In the genomic region with DNA sequence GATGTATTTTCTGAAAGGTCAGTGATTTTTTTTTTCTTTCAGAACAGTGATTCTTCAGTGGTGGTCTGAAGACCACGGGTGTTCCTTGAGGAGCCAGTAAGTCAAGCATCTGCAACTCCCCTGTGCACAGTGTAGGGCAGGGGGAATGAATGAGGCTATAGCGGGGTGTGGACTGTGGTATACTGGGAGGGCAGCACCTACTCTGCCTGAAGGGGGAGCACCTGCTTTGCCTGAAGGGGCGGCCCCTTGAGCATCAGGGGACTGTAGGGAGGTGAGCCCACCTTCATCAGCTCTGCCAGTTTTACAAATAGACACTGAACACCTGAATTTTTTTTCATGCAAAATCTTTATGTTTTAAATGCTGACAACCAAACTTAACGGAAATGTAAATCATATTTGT, we compare ENCODE assay signal across 11 cellular contexts.
DNase-seq lines count a peak whose midpoint lies in the region; ATAC-seq and TF ChIP-seq lines count a peak whose summit lies in the region.
"Had no signal": no experiment of that assay in that cellular context is flagged by ENCODE, and none has a peak within 500 bp of the region (broad histone marks: within the 10 kb centered on the region; RNA-seq: fewer than 3 reads in every experiment).

No MANE protein-coding gene starts in this region.

- H3K27me3 ChIP-seq in CD4-positive, alpha-beta T cell (ENCODE audit: control insufficient read depth, insufficient read depth, low read length), result no peaks in the 10 kb centered on the region
- H3K27me3 ChIP-seq in naive thymus-derived CD4-positive, alpha-beta T cell (ENCODE audit: control insufficient read depth in 2 of 2, insufficient read depth in 2 of 2, low read length in 2 of 2), result no peaks in the 10 kb centered on the region

- no peak overlapping the region for H3K4me3 Mint-ChIP-seq in CD4-positive, alpha-beta T cell
- no peak overlapping the region for H3K4me3 Mint-ChIP-seq in naive thymus-derived CD4-positive, alpha-beta T cell
- H3K4me3 Mint-ChIP-seq: activated CD4-positive, alpha-beta T cell treated with anti-CD3 and anti-CD28 coated beads, Interleukin-2, amount 10 ng/mL, durations not matched to agents 7 days and 5 days had no signal

- 77 to 85% methylated on average over 4 of the region's 4 CpGs for WGBS in lower leg skin, 2 donors

- no peak for ATAC-seq in CD4-positive, alpha-beta T cell (ENCODE audit: poor library complexity)
- ATAC-seq in GM21786 (IDR thresholded peaks at IDR 0.05; ENCODE audit: unreplicated experiment), result peak; percentile 49
- ATAC-seq in naive thymus-derived CD4-positive, alpha-beta T cell, result no peak

- H3K27me3 Mint-ChIP-seq in CD4-positive, alpha-beta T cell, result no peaks in the 10 kb centered on the region
- no peaks in the 10 kb centered on the region for H3K27me3 Mint-ChIP-seq in naive thymus-derived CD4-positive, alpha-beta T cell
- H3K27me3 Mint-ChIP-seq: activated CD4-positive, alpha-beta T cell treated with anti-CD3 and anti-CD28 coated beads, Interleukin-2, amount 10 ng/mL, durations not matched to agents 7 days and 5 days had no signal

- no peaks in the 10 kb centered on the region for H3K36me3 ChIP-seq in naive thymus-derived CD4-positive, alpha-beta T cell (ENCODE audit: control insufficient read depth in 2 of 3, insufficient read depth in 3 of 3, low read length in 3 of 3)

- H3K9me3 Mint-ChIP-seq in CD4-positive, alpha-beta T cell, result no peaks in the 10 kb centered on the region
- no peaks in the 10 kb centered on the region for H3K9me3 Mint-ChIP-seq in naive thymus-derived CD4-positive, alpha-beta T cell
- H3K9me3 Mint-ChIP-seq: activated CD4-positive, alpha-beta T cell treated with anti-CD3 and anti-CD28 coated beads, Interleukin-2, amount 10 ng/mL, durations not matched to agents 7 days and 5 days had no signal

- no peak overlapping the region for H3K4me3 ChIP-seq in naive thymus-derived CD4-positive, alpha-beta T cell (ENCODE audit: low read length)
- H3K4me3 ChIP-seq in lower leg skin (ENCODE audit: low read depth, poor library complexity, severe bottlenecking), result no peak overlapping the region

- no peak for TF ChIP-seq CTCF in CD4-positive, alpha-beta T cell (IDR thresholded peaks at IDR 0.05)
- TF ChIP-seq CTCF in VCaP (conservative IDR thresholded peaks at IDR 0.05) (0 out of 2 replicates have a peak, but pooled peaks have one; percentile 10), lower leg skin (IDR thresholded peaks at IDR 0.05) (no peak)

- peaks cover 86% of the 10 kb centered on the region for H3K4me1 Mint-ChIP-seq in CD4-positive, alpha-beta T cell (ENCODE audit: low read depth)
- H3K4me1 Mint-ChIP-seq in naive thymus-derived CD4-positive, alpha-beta T cell, result peaks cover 55 to 90% (median 72%) of the 10 kb centered on the region in 7 donors

- H3K27ac ChIP-seq in CD4-positive, alpha-beta T cell (ENCODE audit: low read depth, low read length), result no peak overlapping the region
- H3K27ac ChIP-seq in VCaP, result no peak overlapping the region
- no peak overlapping the region for H3K27ac ChIP-seq in naive thymus-derived CD4-positive, alpha-beta T cell (ENCODE audit: low read depth, low read length)
- H3K27ac ChIP-seq in substantia nigra (ENCODE audit: low read depth, low read length, poor library complexity, severe bottlenecking), result no peak overlapping the region

- TF ChIP-seq POLR2A in lower leg skin (IDR thresholded peaks at IDR 0.05), result no peak

- H3K4me1 ChIP-seq in naive thymus-derived CD4-positive, alpha-beta T cell (ENCODE audit: control insufficient read depth in 2 of 2, insufficient read depth in 2 of 2, low read length in 2 of 2), result peaks cover 30 to 55% of the 10 kb centered on the region in 2 donors

- peak overlapping the region; percentile 89 for H3K27ac Mint-ChIP-seq in CD4-positive, alpha-beta T cell
- peak overlapping the region in 7 of 9 donors; percentile 33 to 94 (median 69) for H3K27ac Mint-ChIP-seq in naive thymus-derived CD4-positive, alpha-beta T cell
- H3K27ac Mint-ChIP-seq: activated CD4-positive, alpha-beta T cell treated with anti-CD3 and anti-CD28 coated beads, Interleukin-2, amount 10 ng/mL, durations not matched to agents 7 days and 5 days had no signal

- H3K36me3 Mint-ChIP-seq in CD4-positive, alpha-beta T cell (ENCODE audit: low read depth), result no peaks in the 10 kb centered on the region
- peaks cover 0 to 4% (median 0%) of the 10 kb centered on the region in 5 donors for H3K36me3 Mint-ChIP-seq in naive thymus-derived CD4-positive, alpha-beta T cell

- DNase-seq in CD4-positive, alpha-beta T cell, result no peak
- DNase-seq in naive thymus-derived CD4-positive, alpha-beta T cell, result no peak
- DNase-seq in HCEC 1CT (no peak), lower leg skin (ENCODE audit: low spot score in 2 of 2) (no peak), substantia nigra (lab: John Stamatoyannopoulos, UW) (no peak)
- no peak for DNase-seq in activated T-cell treated with anti-CD3 and anti-CD28 coated beads, Interleukin-2, amount 50 U/mL, for 1 hour
- DNase-seq: activated CD4-positive, alpha-beta T cell treated with anti-CD3 and anti-CD28 coated beads, Interleukin-2, amount 10 ng/mL, durations not matched to agents 7 days and 5 days; NCI-H1092; OCI-M1 had no signal

- CTCF ChIA-PET in CD4-positive, alpha-beta T cell (lab: Charles Lee), result interaction anchor here (0.8 to 7.9 kb wide), 8 partner anchors 8 to 238 kb away, joined by 3 to 68 read pairs (median 4); no protein-coding TSS in a partner anchor
- CTCF ChIA-PET in naive thymus-derived CD4-positive, alpha-beta T cell (lab: Charles Lee), result interaction anchor here (0.6 to 2.2 kb wide), 4 partner anchors 22 to 97 kb away, joined by 3 to 7 read pairs (median 4); a partner anchor contains a TSS

- POLR2A ChIA-PET in CD4-positive, alpha-beta T cell (lab: Charles Lee), result interaction anchor here (0.6 to 2.1 kb wide), 4 partner anchors 20 to 157 kb away, joined by 3 to 8 read pairs (median 4); a partner anchor contains a TSS
- POLR2A ChIA-PET in naive thymus-derived CD4-positive, alpha-beta T cell (lab: Charles Lee), result interaction anchor here (0.7 to 7.7 kb wide), 10 partner anchors 8 to 173 kb away, joined by 3 to 84 read pairs (median 4); a partner anchor contains a TSS

- intact Hi-C loops in CD4-positive, alpha-beta T cell (cut with DNase I, micrococcal nuclease), result no loop called here
- intact Hi-C loops in naive thymus-derived CD4-positive, alpha-beta T cell (cut with micrococcal nuclease), result loop anchor here in 1 of 2 donors (10.0 kb wide), 1 partner anchor 518 kb away; a partner anchor contains a TSS
- intact Hi-C loops in lower leg skin (cut with DNase I; ENCODE audit: low total_unique reads), result no loop called here

- H3K9me3 ChIP-seq in CD4-positive, alpha-beta T cell (ENCODE audit: control insufficient read depth, low read length), result no peaks in the 10 kb centered on the region
- no peaks in the 10 kb centered on the region for H3K9me3 ChIP-seq in naive thymus-derived CD4-positive, alpha-beta T cell (ENCODE audit: control insufficient read depth in 2 of 3, low read length in 3 of 3)
